1 cellular context compared by ENCODE assay signal in the genomic region with DNA sequence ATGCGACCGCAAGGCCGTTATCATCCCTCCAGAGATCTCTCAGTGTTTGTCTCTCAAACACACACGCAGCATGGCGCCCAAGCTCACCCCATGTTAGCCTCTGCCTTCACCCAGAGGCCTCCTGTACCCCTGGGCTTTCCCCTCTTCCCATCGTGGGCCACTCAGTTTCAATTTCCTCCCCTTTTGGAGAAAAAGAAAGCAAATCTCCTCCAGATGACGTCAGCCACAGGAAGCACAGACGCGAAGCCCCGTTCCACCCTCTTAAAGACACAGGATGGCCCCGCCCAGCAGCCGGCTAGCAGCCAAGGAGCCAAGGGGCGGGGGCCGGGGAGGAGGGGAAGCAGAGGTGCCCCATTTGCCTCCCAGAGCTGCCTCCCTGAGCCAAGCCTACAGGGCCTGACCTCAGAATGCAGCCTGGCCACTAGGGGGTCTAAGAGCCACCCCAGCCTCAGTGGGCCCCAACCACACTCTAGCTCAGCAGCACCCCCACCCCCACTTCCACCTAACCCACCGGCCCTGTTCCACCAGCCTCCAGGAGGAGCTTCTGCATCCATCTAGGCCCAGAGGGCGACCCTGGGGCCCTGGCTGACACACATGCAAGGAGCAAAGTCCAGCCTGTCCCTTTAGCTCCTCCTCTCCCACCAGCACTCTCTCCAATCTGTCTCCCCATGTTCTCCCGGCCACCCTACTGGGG.
A peak's percentile ranks its signal among the peaks of the same experiment; 100 is the strongest.
TF ChIP-seq lines count a peak whose summit lies in the region.

No MANE protein-coding gene starts in this region.

TF ChIP-seq in K562, 482 proteins besides CTCF, POLR2A, EP300 and RAD21 (continued from another document):
- TF ChIP-seq, protein P1, sequence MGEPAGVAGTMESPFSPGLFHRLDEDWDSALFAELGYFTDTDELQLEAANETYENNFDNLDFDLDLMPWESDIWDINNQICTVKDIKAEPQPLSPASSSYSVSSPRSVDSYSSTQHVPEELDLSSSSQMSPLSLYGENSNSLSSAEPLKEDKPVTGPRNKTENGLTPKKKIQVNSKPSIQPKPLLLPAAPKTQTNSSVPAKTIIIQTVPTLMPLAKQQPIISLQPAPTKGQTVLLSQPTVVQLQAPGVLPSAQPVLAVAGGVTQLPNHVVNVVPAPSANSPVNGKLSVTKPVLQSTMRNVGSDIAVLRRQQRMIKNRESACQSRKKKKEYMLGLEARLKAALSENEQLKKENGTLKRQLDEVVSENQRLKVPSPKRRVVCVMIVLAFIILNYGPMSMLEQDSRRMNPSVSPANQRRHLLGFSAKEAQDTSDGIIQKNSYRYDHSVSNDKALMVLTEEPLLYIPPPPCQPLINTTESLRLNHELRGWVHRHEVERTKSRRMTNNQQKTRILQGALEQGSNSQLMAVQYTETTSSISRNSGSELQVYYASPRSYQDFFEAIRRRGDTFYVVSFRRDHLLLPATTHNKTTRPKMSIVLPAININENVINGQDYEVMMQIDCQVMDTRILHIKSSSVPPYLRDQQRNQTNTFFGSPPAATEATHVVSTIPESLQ (CRISPR knock-in tag; IDR thresholded peaks at IDR 0.05): no peak
- TF ChIP-seq RNF2 (IDR thresholded peaks at IDR 0.05) (no peak), ZNF583 (CRISPR knock-in tag; IDR thresholded peaks at IDR 0.05) (no peak), PTTG1 (tag; IDR thresholded peaks at IDR 0.05; ENCODE audit: low read depth) (no peak), RB1 (IDR thresholded peaks at IDR 0.05; ENCODE audit: low read depth) (0 out of 2 replicates have a peak, but pooled peaks have one; percentile 27), GTF2A2 (tag; IDR thresholded peaks at IDR 0.05) (no peak), COPS2 (conservative IDR thresholded peaks at IDR 0.05) (no peak), FOXJ3 (CRISPR knock-in tag; IDR thresholded peaks at IDR 0.05) (no peak), PTBP1 (IDR thresholded peaks at IDR 0.05; ENCODE audit: low read depth, low read length) (no peak), MAZ (CRISPR knock-in tag; conservative IDR thresholded peaks at IDR 0.05 in 1 of 2, IDR thresholded peaks at IDR 0.05 in 1 of 2) (peak; percentile 90 to 98), ZNF175 (CRISPR knock-in tag; IDR thresholded peaks at IDR 0.05; ENCODE audit: low read depth) (no peak), KHSRP (IDR thresholded peaks at IDR 0.05) (0 out of 2 replicates have a peak, but pooled peaks have one; percentile 14), ZFP36 (IDR thresholded peaks at IDR 0.05; ENCODE audit: low read depth, low read length, partially characterized antibody) (no peak), ZNF717 (CRISPR knock-in tag; IDR thresholded peaks at IDR 0.05) (no peak), BRD4 (IDR thresholded peaks at IDR 0.05) (no peak), ZKSCAN1 (IDR thresholded peaks at IDR 0.05; ENCODE audit: low read depth, low read length) (no peak), CBFA2T3 (IDR thresholded peaks at IDR 0.05) (peak; percentile 23)
- TF ChIP-seq, protein P2, sequence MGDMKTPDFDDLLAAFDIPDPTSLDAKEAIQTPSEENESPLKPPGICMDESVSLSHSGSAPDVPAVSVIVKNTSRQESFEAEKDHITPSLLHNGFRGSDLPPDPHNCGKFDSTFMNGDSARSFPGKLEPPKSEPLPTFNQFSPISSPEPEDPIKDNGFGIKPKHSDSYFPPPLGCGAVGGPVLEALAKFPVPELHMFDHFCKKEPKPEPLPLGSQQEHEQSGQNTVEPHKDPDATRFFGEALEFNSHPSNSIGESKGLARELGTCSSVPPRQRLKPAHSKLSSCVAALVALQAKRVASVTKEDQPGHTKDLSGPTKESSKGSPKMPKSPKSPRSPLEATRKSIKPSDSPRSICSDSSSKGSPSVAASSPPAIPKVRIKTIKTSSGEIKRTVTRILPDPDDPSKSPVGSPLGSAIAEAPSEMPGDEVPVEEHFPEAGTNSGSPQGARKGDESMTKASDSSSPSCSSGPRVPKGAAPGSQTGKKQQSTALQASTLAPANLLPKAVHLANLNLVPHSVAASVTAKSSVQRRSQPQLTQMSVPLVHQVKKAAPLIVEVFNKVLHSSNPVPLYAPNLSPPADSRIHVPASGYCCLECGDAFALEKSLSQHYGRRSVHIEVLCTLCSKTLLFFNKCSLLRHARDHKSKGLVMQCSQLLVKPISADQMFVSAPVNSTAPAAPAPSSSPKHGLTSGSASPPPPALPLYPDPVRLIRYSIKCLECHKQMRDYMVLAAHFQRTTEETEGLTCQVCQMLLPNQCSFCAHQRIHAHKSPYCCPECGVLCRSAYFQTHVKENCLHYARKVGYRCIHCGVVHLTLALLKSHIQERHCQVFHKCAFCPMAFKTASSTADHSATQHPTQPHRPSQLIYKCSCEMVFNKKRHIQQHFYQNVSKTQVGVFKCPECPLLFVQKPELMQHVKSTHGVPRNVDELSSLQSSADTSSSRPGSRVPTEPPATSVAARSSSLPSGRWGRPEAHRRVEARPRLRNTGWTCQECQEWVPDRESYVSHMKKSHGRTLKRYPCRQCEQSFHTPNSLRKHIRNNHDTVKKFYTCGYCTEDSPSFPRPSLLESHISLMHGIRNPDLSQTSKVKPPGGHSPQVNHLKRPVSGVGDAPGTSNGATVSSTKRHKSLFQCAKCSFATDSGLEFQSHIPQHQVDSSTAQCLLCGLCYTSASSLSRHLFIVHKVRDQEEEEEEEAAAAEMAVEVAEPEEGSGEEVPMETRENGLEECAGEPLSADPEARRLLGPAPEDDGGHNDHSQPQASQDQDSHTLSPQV (IDR thresholded peaks at IDR 0.05): peak; percentile 63; the same call in 1 of the 2 replicates
- TF ChIP-seq, protein P3, sequence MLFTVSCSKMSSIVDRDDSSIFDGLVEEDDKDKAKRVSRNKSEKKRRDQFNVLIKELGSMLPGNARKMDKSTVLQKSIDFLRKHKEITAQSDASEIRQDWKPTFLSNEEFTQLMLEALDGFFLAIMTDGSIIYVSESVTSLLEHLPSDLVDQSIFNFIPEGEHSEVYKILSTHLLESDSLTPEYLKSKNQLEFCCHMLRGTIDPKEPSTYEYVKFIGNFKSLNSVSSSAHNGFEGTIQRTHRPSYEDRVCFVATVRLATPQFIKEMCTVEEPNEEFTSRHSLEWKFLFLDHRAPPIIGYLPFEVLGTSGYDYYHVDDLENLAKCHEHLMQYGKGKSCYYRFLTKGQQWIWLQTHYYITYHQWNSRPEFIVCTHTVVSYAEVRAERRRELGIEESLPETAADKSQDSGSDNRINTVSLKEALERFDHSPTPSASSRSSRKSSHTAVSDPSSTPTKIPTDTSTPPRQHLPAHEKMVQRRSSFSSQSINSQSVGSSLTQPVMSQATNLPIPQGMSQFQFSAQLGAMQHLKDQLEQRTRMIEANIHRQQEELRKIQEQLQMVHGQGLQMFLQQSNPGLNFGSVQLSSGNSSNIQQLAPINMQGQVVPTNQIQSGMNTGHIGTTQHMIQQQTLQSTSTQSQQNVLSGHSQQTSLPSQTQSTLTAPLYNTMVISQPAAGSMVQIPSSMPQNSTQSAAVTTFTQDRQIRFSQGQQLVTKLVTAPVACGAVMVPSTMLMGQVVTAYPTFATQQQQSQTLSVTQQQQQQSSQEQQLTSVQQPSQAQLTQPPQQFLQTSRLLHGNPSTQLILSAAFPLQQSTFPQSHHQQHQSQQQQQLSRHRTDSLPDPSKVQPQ (CRISPR knock-in tag; IDR thresholded peaks at IDR 0.05; ENCODE audit: borderline replicate concordance): no peak
- TF ChIP-seq, protein P4, sequence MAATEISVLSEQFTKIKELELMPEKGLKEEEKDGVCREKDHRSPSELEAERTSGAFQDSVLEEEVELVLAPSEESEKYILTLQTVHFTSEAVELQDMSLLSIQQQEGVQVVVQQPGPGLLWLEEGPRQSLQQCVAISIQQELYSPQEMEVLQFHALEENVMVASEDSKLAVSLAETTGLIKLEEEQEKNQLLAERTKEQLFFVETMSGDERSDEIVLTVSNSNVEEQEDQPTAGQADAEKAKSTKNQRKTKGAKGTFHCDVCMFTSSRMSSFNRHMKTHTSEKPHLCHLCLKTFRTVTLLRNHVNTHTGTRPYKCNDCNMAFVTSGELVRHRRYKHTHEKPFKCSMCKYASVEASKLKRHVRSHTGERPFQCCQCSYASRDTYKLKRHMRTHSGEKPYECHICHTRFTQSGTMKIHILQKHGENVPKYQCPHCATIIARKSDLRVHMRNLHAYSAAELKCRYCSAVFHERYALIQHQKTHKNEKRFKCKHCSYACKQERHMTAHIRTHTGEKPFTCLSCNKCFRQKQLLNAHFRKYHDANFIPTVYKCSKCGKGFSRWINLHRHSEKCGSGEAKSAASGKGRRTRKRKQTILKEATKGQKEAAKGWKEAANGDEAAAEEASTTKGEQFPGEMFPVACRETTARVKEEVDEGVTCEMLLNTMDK (IDR thresholded peaks at IDR 0.05; ENCODE audit: borderline replicate concordance, insufficient read depth, low read depth, low read length, poor library complexity, severe bottlenecking): peak; percentile 37
- TF ChIP-seq, protein P5, sequence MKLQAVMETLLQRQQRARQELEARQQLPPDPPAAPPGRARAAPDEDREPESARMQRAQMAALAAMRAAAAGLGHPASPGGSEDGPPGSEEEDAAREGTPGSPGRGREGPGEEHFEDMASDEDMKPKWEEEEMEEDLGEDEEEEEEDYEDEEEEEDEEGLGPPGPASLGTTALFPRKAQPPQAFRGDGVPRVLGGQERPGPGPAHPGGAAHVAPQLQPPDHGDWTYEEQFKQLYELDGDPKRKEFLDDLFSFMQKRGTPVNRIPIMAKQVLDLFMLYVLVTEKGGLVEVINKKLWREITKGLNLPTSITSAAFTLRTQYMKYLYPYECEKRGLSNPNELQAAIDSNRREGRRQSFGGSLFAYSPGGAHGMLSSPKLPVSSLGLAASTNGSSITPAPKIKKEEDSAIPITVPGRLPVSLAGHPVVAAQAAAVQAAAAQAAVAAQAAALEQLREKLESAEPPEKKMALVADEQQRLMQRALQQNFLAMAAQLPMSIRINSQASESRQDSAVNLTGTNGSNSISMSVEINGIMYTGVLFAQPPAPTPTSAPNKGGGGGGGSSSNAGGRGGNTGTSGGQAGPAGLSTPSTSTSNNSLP (IDR thresholded peaks at IDR 0.05; ENCODE audit: borderline replicate concordance, low read depth, low read length): no peak
- TF ChIP-seq, protein P6, sequence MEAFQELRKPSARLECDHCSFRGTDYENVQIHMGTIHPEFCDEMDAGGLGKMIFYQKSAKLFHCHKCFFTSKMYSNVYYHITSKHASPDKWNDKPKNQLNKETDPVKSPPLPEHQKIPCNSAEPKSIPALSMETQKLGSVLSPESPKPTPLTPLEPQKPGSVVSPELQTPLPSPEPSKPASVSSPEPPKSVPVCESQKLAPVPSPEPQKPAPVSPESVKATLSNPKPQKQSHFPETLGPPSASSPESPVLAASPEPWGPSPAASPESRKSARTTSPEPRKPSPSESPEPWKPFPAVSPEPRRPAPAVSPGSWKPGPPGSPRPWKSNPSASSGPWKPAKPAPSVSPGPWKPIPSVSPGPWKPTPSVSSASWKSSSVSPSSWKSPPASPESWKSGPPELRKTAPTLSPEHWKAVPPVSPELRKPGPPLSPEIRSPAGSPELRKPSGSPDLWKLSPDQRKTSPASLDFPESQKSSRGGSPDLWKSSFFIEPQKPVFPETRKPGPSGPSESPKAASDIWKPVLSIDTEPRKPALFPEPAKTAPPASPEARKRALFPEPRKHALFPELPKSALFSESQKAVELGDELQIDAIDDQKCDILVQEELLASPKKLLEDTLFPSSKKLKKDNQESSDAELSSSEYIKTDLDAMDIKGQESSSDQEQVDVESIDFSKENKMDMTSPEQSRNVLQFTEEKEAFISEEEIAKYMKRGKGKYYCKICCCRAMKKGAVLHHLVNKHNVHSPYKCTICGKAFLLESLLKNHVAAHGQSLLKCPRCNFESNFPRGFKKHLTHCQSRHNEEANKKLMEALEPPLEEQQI (IDR thresholded peaks at IDR 0.05): no peak
- TF ChIP-seq, protein P7, sequence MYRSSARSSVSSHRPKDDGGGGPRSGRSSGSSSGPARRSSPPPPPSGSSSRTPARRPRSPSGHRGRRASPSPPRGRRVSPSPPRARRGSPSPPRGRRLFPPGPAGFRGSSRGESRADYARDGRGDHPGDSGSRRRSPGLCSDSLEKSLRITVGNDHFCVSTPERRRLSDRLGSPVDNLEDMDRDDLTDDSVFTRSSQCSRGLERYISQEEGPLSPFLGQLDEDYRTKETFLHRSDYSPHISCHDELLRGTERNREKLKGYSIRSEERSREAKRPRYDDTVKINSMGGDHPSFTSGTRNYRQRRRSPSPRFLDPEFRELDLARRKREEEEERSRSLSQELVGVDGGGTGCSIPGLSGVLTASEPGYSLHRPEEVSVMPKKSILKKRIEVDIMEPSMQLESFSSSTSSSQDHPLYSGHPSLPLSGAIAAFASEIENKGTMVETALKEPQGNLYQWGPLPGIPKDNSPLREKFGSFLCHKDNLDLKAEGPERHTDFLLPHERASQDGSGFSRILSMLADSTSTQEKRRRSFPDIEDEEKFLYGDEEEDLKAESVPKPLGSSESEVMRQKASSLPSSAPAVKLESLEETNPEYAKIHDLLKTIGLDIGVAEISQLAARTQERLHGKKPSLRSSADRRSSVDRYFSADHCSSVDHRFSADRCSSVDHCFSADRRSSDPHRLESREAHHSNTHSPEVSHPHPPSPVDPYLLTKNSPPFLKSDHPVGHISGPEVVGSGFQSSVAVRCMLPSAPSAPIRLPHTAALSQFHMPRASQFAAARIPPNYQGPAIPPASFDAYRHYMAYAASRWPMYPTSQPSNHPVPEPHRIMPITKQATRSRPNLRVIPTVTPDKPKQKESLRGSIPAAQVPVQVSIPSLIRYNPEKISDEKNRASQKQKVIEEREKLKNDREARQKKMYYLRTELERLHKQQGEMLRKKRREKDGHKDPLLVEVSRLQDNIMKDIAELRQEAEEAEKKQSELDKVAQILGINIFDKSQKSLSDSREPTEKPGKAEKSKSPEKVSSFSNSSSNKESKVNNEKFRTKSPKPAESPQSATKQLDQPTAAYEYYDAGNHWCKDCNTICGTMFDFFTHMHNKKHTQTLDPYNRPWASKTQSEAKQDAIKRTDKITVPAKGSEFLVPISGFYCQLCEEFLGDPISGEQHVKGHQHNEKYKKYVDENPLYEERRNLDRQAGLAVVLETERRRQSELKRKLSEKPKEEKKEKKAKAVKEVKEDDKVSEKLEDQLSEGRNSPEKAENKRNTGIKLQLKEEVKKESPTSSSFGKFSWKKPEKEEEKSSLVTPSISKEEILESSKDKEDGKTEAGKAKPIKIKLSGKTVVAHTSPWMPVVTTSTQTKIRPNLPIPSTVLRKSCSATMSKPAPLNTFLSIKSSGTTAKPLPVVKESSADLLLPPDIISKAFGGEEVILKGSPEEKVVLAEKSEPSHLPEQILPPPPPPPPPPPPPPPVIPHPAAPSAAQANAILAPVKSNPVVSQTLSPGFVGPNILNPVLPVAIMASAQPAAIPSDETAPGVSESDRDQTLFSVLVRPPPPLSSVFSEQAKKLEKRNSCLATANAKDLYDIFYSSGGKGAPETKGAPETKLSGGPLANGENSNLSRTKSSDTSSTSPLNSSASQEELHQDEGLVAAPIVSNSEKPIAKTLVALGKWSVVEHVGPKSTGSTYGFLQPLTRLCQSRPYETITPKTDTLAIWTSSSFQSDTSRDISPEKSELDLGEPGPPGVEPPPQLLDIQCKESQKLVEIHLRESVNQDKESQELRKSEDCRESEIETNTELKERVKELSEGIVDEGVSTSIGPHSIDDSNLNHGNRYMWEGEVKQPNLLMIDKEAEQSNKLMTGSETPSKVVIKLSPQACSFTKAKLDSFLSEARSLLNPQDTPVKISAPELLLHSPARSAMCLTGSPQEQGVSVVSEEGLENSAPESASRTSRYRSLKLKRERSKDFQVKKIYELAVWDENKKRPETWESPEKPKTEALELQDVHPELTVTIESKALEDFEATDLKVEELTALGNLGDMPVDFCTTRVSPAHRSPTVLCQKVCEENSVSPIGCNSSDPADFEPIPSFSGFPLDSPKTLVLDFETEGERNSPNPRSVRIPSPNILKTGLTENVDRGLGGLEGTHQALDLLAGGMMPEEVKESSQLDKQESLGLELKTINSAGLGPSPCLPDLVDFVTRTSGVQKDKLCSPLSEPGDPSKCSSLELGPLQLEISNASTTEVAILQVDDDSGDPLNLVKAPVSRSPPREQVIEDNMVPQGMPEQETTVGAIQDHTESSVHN (IDR thresholded peaks at IDR 0.05; ENCODE audit: borderline replicate concordance in 1 of 2, low read depth in 1 of 2): no peak; a peak in 1 of 4 replicates
TF ChIP-seq in K562: peak in this region for 100.
